ENCODE assay signal across 31 cellular contexts in the genomic region with DNA sequence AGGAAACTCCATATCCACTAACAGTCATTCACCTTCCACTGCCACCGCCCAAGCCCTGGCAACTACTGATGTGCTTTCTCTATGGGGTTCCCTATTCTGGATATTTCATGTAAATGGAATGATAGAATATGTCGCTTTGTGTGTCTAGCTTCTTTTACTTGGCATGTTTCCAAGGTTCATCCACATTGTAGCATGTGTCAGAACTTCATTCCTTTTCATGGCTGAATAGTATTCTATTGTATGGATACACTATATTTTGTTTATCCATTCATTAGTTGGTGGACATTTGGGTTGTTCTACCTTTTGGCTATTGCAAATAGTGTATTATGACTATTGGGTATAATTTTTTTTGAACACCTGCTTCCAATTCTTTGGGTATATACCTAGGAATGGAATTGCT.
"Had no signal": no experiment of that assay in that cellular context is flagged by ENCODE, and none has a peak within 500 bp of the region (broad histone marks: within the 10 kb centered on the region; RNA-seq: fewer than 3 reads in every experiment).

No MANE protein-coding gene starts in this region.

- H3K27ac Mint-ChIP-seq: nephron; stimulated activated naive B cell treated with anti-CD40 and anti-IgM and Interleukin-4, amounts not matched to agents 10 μg/mL and 1 μg/mL and 100 μg/mL, for 72 hours had no signal

- FAIRE-seq: keratinocyte, pancreas, urothelium cell line had no signal

- H3K36me3 ChIP-seq: left lung, pancreas, prostate gland, upper lobe of right lung had no signal

- H3K9me3 ChIP-seq: left lung, lower lobe of right lung, pancreas, prostate gland, stomach, suprapubic skin, thoracic aorta, tibial artery, upper lobe of right lung had no signal

- H3K27me3 ChIP-seq: left lung, pancreas, stomach, suprapubic skin, tibial artery, upper lobe of right lung had no signal

- H3K4me3 ChIP-seq: left lung, lower lobe of right lung, pancreas, prostate gland, skin epidermis, stomach, suprapubic skin, thoracic aorta, tibial artery, upper lobe of right lung had no signal

- H3K4me1 ChIP-seq: left lung, lower lobe of right lung, pancreas, prostate gland, stomach, suprapubic skin, tibial artery, upper lobe of right lung had no signal

- DNase-seq: hippocampal formation; left colon; left lung; mammary epithelial cell; mesenchymal stem cell; naive thymus-derived CD8-positive, alpha-beta T cell; nucleus accumbens; pancreas; posterior cingulate gyrus; retina; right cardiac atrium; stimulated activated CD4-positive, alpha-beta T cell treated with anti-CD3 and anti-CD28 coated beads, Interleukin-12 subunit alpha, Interleukin-12 subunit beta, amount 100 ng/mL, for 4 hours; stimulated activated CD4-positive, alpha-beta T cell treated with anti-CD3 and anti-CD28 coated beads, Interleukin-15, amount 100 ng/mL, for 24 hours; stimulated activated CD4-positive, alpha-beta T cell treated with anti-CD3 and anti-CD28 coated beads, Interleukin-2, amount 100 ng/mL, for 24 hours; stimulated activated CD4-positive, alpha-beta T cell treated with anti-CD3 and anti-CD28 coated beads, Interleukin-4, amount 100 ng/mL, for 1 hour; stimulated activated naive B cell treated with anti-CD40 and anti-IgM and Interleukin-4, amounts not matched to agents 10 μg/mL and 1 μg/mL and 100 μg/mL, for 72 hours; stimulated activated naive CD8-positive, alpha-beta T cell treated with anti-CD3 and anti-CD28 coated beads, Interleukin-15, Interleukin-2, amounts not matched to agents 100 U/mL and 50 U/mL, for 24 hours; stomach; tibial artery; trophoblast cell; upper lobe of right lung had no signal

- H3K4me1 Mint-ChIP-seq: nephron had no signal

- ATAC-seq: left colon; left lung; lower lobe of right lung; naive thymus-derived CD8-positive, alpha-beta T cell; pancreas; right cardiac atrium; sciatic nerve; stimulated activated naive B cell treated with anti-CD40 and anti-IgM and Interleukin-4, amounts not matched to agents 10 μg/mL and 1 μg/mL and 100 μg/mL, for 72 hours; stimulated activated naive CD8-positive, alpha-beta T cell treated with anti-CD3 and anti-CD28 coated beads, Interleukin-15, Interleukin-2, amounts not matched to agents 100 U/mL and 50 U/mL, for 24 hours; upper lobe of right lung had no signal

- H3K27ac ChIP-seq: left lung, lower lobe of right lung, pancreas, prostate gland, skin epidermis, stomach, suprapubic skin, thoracic aorta, tibial artery, upper lobe of right lung had no signal

- H3K9me3 Mint-ChIP-seq: naive thymus-derived CD8-positive, alpha-beta T cell; nephron; neural crest cell; stimulated activated naive B cell treated with anti-CD40 and anti-IgM and Interleukin-4, amounts not matched to agents 10 μg/mL and 1 μg/mL and 100 μg/mL, for 72 hours had no signal

- H3K27me3 Mint-ChIP-seq: naive thymus-derived CD8-positive, alpha-beta T cell; stimulated activated naive B cell treated with anti-CD40 and anti-IgM and Interleukin-4, amounts not matched to agents 10 μg/mL and 1 μg/mL and 100 μg/mL, for 72 hours had no signal

- H3K4me3 Mint-ChIP-seq: naive thymus-derived CD8-positive, alpha-beta T cell; nephron; neural crest cell; stimulated activated naive B cell treated with anti-CD40 and anti-IgM and Interleukin-4, amounts not matched to agents 10 μg/mL and 1 μg/mL and 100 μg/mL, for 72 hours had no signal
